In the genomic region with DNA sequence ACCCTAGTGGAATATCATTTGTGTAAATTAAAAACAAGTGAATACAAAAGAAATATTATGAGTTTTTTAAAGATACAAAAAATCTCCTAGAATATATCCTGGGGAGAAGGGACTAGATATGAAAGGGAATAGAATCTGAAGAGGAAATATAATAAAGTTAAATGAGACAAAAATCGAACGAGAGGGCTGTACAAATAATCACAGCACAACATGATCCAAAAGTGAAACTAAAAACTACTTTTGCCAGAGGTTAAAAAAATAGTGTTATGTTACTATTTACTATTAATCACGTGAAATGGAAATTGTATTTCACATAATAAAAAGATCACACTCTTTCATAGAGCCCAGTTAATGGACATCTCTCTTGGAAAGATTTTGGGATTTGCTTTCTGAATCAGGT, we compare ENCODE assay signal across 9 cellular contexts. TPM values are rescaled to one million over a fixed set of nuclear protein-coding genes. Genes with fewer than 3 reads are reported as not detected.
DNase-seq lines count a peak whose midpoint lies in the region; ATAC-seq, FAIRE-seq and TF ChIP-seq lines count a peak whose summit lies in the region.
"Had no signal": no experiment of that assay in that cellular context is flagged by ENCODE, and none has a peak within 500 bp of the region (broad histone marks: within the 10 kb centered on the region; RNA-seq: fewer than 3 reads in every experiment).

No MANE protein-coding gene starts in this region.

- no peak for FAIRE-seq in GM12878 (lab: Jason Lieb, UNC)

- H4K20me1 ChIP-seq in GM12878 (ENCODE audit: control insufficient read depth, insufficient read depth) = no peaks in the 10 kb centered on the region

- no peaks in the 10 kb centered on the region for H3K9me3 ChIP-seq in CD4-positive, alpha-beta T cell (ENCODE audit: control insufficient read depth, low read length)
- H3K9me3 ChIP-seq in GM12878 (replicated peaks; ENCODE audit: control insufficient read depth, insufficient read depth, low read length) = no peaks in the 10 kb centered on the region; the same call in 2 of the 3 replicates
- H3K9me3 ChIP-seq in ovary = no peaks in the 10 kb centered on the region

- intact Hi-C loops in CD4-positive, alpha-beta T cell (cut with DNase I, micrococcal nuclease) = loop anchor here in 1 of 2 experiments (2.0 kb wide), 1 partner anchor 29 kb away; the partner anchor contains the start of genes CGGBP1 and ZNF654
- intact Hi-C loops in GM12878 (cut with micrococcal nuclease; ENCODE audit: unreplicated experiment) = no loop called here
- intact Hi-C loops in ovary (cut with DNase I) = no loop called here

- TF ChIP-seq RAD21 in GM12878 (IDR thresholded peaks at IDR 0.05; ENCODE audit: insufficient read depth, low read depth, low read length) = no peak

- H3K27me3 ChIP-seq in CD4-positive, alpha-beta T cell (ENCODE audit: control insufficient read depth, insufficient read depth, low read length) = no peaks in the 10 kb centered on the region
- H3K27me3 ChIP-seq in GM12878 (replicated peaks in 1 of 2; ENCODE audit: control insufficient read depth in 2 of 2, insufficient read depth in 2 of 2, low read length in 1 of 2) = no peaks in the 10 kb centered on the region; a peak in 1 of 4 replicates
- H3K27me3 ChIP-seq in ovary = no peaks in the 10 kb centered on the region

- RAD21 ChIA-PET in GM12878 (lab: Charles Lee; ENCODE audit: unreplicated experiment) = interaction anchor here (1.4 to 2.5 kb wide), 2 partner anchors 29 to 83 kb away, joined by 3 to 12 read pairs; partner anchors contain the start of genes CGGBP1 and ZNF654

- H3K4me1 Mint-ChIP-seq in CD4-positive, alpha-beta T cell (ENCODE audit: low read depth) = peaks cover 48% of the 10 kb centered on the region
- peaks cover 32% of the 10 kb centered on the region for H3K4me1 Mint-ChIP-seq in HFFc6 (ENCODE audit: low read depth)
- peaks cover 5 to 34% (median 31%) of the 10 kb centered on the region in 4 donors for H3K4me1 Mint-ChIP-seq in naive thymus-derived CD8-positive, alpha-beta T cell

- H3K4me3 Mint-ChIP-seq in CD4-positive, alpha-beta T cell = peak overlapping the region; percentile 81
- peak overlapping the region; percentile 1; the same call in 1 of the 2 replicates for H3K4me3 Mint-ChIP-seq in HFFc6
- H3K4me3 Mint-ChIP-seq in naive thymus-derived CD8-positive, alpha-beta T cell = peak overlapping the region; percentile 9 to 70 (median 57)
- H3K4me3 Mint-ChIP-seq: activated naive CD4-positive, alpha-beta T cell treated with anti-CD3 and anti-CD28 coated beads for 36 hours had no signal

- H3K27ac ChIP-seq in CD4-positive, alpha-beta T cell (ENCODE audit: low read depth, low read length) = no peak overlapping the region
- H3K27ac ChIP-seq in GM12878 (ENCODE audit: control insufficient read depth, insufficient read depth) (no peak overlapping the region), ovary (no peak overlapping the region)
- H3K27ac ChIP-seq: RWPE1 had no signal

- TF ChIP-seq EP300 in GM12878 (IDR thresholded peaks at IDR 0.05; ENCODE audit: borderline replicate concordance in 1 of 2, control insufficient read depth in 1 of 2, low read depth in 2 of 2, low read length in 2 of 2) = no peak
- no peak for TF ChIP-seq EP300 in ovary (IDR thresholded peaks at IDR 0.05)

- CTCF ChIA-PET in CD4-positive, alpha-beta T cell (lab: Charles Lee) = no interaction called here
- CTCF ChIA-PET in GM12878 (lab: Yijun Ruan, JAX) = interaction anchor here (0.7 to 1.5 kb wide), 3 partner anchors 10 to 83 kb away, joined by 3 to 7 read pairs (median 3); no protein-coding TSS in a partner anchor

- H3K9me3 Mint-ChIP-seq in CD4-positive, alpha-beta T cell = no peaks in the 10 kb centered on the region
- peaks cover 5% of the 10 kb centered on the region; the same call in 1 of the 2 replicates for H3K9me3 Mint-ChIP-seq in HFFc6
- no peaks in the 10 kb centered on the region for H3K9me3 Mint-ChIP-seq in naive thymus-derived CD8-positive, alpha-beta T cell
- H3K9me3 Mint-ChIP-seq: activated naive CD4-positive, alpha-beta T cell treated with anti-CD3 and anti-CD28 coated beads for 36 hours had no signal

- peak overlapping the region; percentile 58 for H3K27ac Mint-ChIP-seq in CD4-positive, alpha-beta T cell
- H3K27ac Mint-ChIP-seq in HFFc6 = no peak overlapping the region
- H3K27ac Mint-ChIP-seq in naive thymus-derived CD8-positive, alpha-beta T cell = peak overlapping the region in 7 of 10 donors; percentile 9 to 71 (median 55)
- H3K27ac Mint-ChIP-seq: activated naive CD4-positive, alpha-beta T cell treated with anti-CD3 and anti-CD28 coated beads for 36 hours had no signal

- H3K36me3 Mint-ChIP-seq in CD4-positive, alpha-beta T cell (ENCODE audit: low read depth) = no peaks in the 10 kb centered on the region
- no peaks in the 10 kb centered on the region for H3K36me3 Mint-ChIP-seq in HFFc6 (ENCODE audit: low read depth)
- no peaks in the 10 kb centered on the region for H3K36me3 Mint-ChIP-seq in naive thymus-derived CD8-positive, alpha-beta T cell

- H3K4me1 ChIP-seq in GM12878 (ENCODE audit: control insufficient read depth, insufficient read depth, low read length) (no peaks in the 10 kb centered on the region), ovary (ENCODE audit: insufficient read depth) (no peaks in the 10 kb centered on the region)

- no peaks in the 10 kb centered on the region for H3K27me3 Mint-ChIP-seq in CD4-positive, alpha-beta T cell
- peaks cover 9% of the 10 kb centered on the region for H3K27me3 Mint-ChIP-seq in HFFc6 (ENCODE audit: insufficient read depth)
- no peaks in the 10 kb centered on the region for H3K27me3 Mint-ChIP-seq in naive thymus-derived CD8-positive, alpha-beta T cell

- no peak overlapping the region for H3K4me3 ChIP-seq in GM12878
- no peak overlapping the region for H3K4me3 ChIP-seq in ovary

- BruUV-seq in GM12878 (replicated peaks; lab: Mats Ljungman, UMichigan) = no TSS peak

- DNase-seq in CD4-positive, alpha-beta T cell = no peak
- DNase-seq in HFFc6 = no peak
- no peak for DNase-seq in GM12878 (ENCODE audit: low read depth, low spot score)
- DNase-seq in naive thymus-derived CD8-positive, alpha-beta T cell = no peak
- DNase-seq in SIG-M5 treated with dmso at 0.1 percent for 504 hours (lab: John Stamatoyannopoulos, UW; ENCODE audit: unreplicated experiment) = no peak
- no peak for DNase-seq in ovary
- DNase-seq: activated naive CD4-positive, alpha-beta T cell treated with anti-CD3 and anti-CD28 coated beads for 36 hours had no signal

- ATAC-seq in CD4-positive, alpha-beta T cell (ENCODE audit: poor library complexity) = no peak
- ATAC-seq in GM12878 (no peak), GM21528 (IDR thresholded peaks at IDR 0.05; ENCODE audit: low FRiP score, unreplicated experiment) (no peak)
- no peak for ATAC-seq in naive thymus-derived CD8-positive, alpha-beta T cell

- H3K9ac ChIP-seq in GM12878 (ENCODE audit: control insufficient read depth, insufficient read depth, low read length) = no peak overlapping the region

- in situ Hi-C loops in GM12878 (cut with MboI) = no loop called here

- WGBS in GM12878 (ENCODE audit: insufficient coverage, insufficient replicate concordance, low lambda C conversion rate, missing lambda C conversion rate) = 54% methylated on average over 3 of the region's 3 CpGs
- WGBS in ovary, 3 donors = 56 to 67% (median 59%) methylated on average over 3 of the region's 3 CpGs

- POLR2A ChIA-PET in CD4-positive, alpha-beta T cell (lab: Charles Lee) = interaction anchor here (0.6 to 3.6 kb wide), 3 partner anchors 29 to 139 kb away, joined by 4 to 22 read pairs (median 22); partner anchors contain the start of genes C3orf38, CGGBP1 and ZNF654
- POLR2A ChIA-PET in GM12878 (lab: Charles Lee) = no interaction called here
- POLR2A ChIA-PET in naive thymus-derived CD8-positive, alpha-beta T cell (lab: Charles Lee) = interaction anchor here (1.8 to 2.7 kb wide), 2 partner anchors 29 kb away, joined by 4 to 27 read pairs; partner anchors contain the start of genes CGGBP1 and ZNF654

- TF ChIP-seq CTCF in CD4-positive, alpha-beta T cell (IDR thresholded peaks at IDR 0.05) = no peak
- TF ChIP-seq CTCF in HFFc6 (IDR thresholded peaks at IDR 0.05) = no peak
- no peak for TF ChIP-seq CTCF in GM12878 (IDR thresholded peaks at IDR 0.05 in 2 of 3, conservative IDR thresholded peaks at IDR 0.05 in 1 of 3; ENCODE audit: control insufficient read depth in 2 of 3, extremely low read depth in 1 of 3, insufficient read depth in 1 of 3, low read depth in 3 of 3, low read length in 3 of 3)
- TF ChIP-seq CTCF in ovary (IDR thresholded peaks at IDR 0.05) = no peak

- peak overlapping the region; percentile 31 for H2AFZ ChIP-seq in GM12878 (ENCODE audit: control insufficient read depth, low read depth, low read length)

- H3K36me3 ChIP-seq in GM12878 (ENCODE audit: control insufficient read depth in 2 of 2, insufficient read depth in 2 of 2, low read length in 1 of 2) (no peaks in the 10 kb centered on the region), ovary (no peaks in the 10 kb centered on the region)

- peak overlapping the region; percentile 5; the same call in 1 of the 2 replicates for H3K4me2 ChIP-seq in GM12878 (ENCODE audit: control insufficient read depth, insufficient read depth)

- SMC1A ChIA-PET in GM12878 (lab: Charles Lee; ENCODE audit: uncharacterized antibody, unreplicated experiment) = interaction anchor here (1.0 to 1.5 kb wide), 3 partner anchors 10 to 16 kb away, joined by 3 to 4 read pairs (median 4); no protein-coding TSS in a partner anchor

- no peaks in the 10 kb centered on the region for H3K79me2 ChIP-seq in GM12878 (ENCODE audit: control insufficient read depth, insufficient read depth, low read length)

- TF ChIP-seq POLR2A in GM12878 (IDR thresholded peaks at IDR 0.05; ENCODE audit: low read depth, low read length) (no peak), ovary (IDR thresholded peaks at IDR 0.05) (no peak)

RNA-seq across cellular contexts. Expression of gene CGGBP1, which starts 28.6 kb away (rescaled TPM):
- total RNA-seq in CD4-positive, alpha-beta T cell = 10 to 100 TPM; 88.7 to 89.7 TPM
- 10 to 100 TPM; 54.7 to 75.0 (median 60.9) TPM for total RNA-seq in HFFc6 (2021; fragmentation: NEBNext Ultra II Directional; extraction: Animal tissue kit (Norgen Biotek cat#: 25700))
- total RNA-seq in GM12878 (2013; cell fraction: nucleolus; rRNA removed) = 108 and 113 TPM in 2 replicates
- 30.3 and 41.3 TPM in 2 replicates for total RNA-seq in GM12878 (2014; rRNA removed)
- total RNA-seq in GM12878 (2014; rRNA removed; fragmentation: Illumina TruSeq; extraction: Trizol) = 45.3 and 53.3 TPM in 2 replicates
- total RNA-seq in GM12878 (2021) = 55.9 and 56.8 TPM in 2 replicates
- polyA plus RNA-seq in GM12878 (2011; ENCODE audit: low read depth) = 24.4 TPM
- 75.8 and 96.1 TPM in 2 replicates for polyA plus RNA-seq in GM12878 (2011; rRNA removed)
- polyA plus RNA-seq in GM12878 (2011; cell fraction: cytosol; rRNA removed) = 34.6 and 39.3 TPM in 2 replicates
- 62.9 and 83.0 TPM in 2 replicates for polyA plus RNA-seq in GM12878 (2011; cell fraction: nucleus; rRNA removed)
- polyA plus RNA-seq in GM12878 (2012) = 30.2 and 42.1 TPM in 2 replicates
- polyA plus RNA-seq in GM12878 (2014; fragmentation: Illumina TruSeq; extraction: Trizol) = 55.6 and 64.2 TPM in 2 replicates
- polyA plus RNA-seq in GM12878 (2014; fragmentation: Nextera tagmentation; extraction: Ambion mirVana) = 10 to 100 TPM; 27.8 to 30.0 TPM
- 33.7 and 43.4 TPM in 2 replicates for polyA plus RNA-seq in GM12878 (2014; rRNA removed)
- polyA plus RNA-seq in GM12878 (2016; fragmentation: Nextera tagmentation; extraction: Ambion mirVana) = 10 to 100 TPM; 59.2 to 65.5 TPM
- 65.3 and 72.8 TPM in 2 replicates for polyA minus RNA-seq in GM12878 (2011; rRNA and poly(A)+ RNA removed)
- polyA minus RNA-seq in GM12878 (2011; cell fraction: cytosol; rRNA and poly(A)+ RNA removed) = 14.2 and 22.1 TPM in 2 replicates
- polyA minus RNA-seq in GM12878 (2011; cell fraction: nucleus; rRNA and poly(A)+ RNA removed) = 33.4 and 36.2 TPM in 2 replicates
- total RNA-seq in naive thymus-derived CD8-positive, alpha-beta T cell = 100 to 1,000 TPM; 151 to 153 TPM
- polyA plus RNA-seq in naive thymus-derived CD8-positive, alpha-beta T cell = 10 to 100 TPM; 85.8 to 97.2 (median 92.1) TPM
- total RNA-seq in ovary = 10 to 100 TPM; 50.3 to 90.1 (median 66.9) TPM
- 10 to 100 TPM; 42.0 to 57.5 TPM for polyA plus RNA-seq in ovary

RNA-seq across cellular contexts. Expression of gene ZNF654, which starts 28.9 kb away (rescaled TPM):
- 1 to 10 TPM; 6.5 to 7.6 TPM for total RNA-seq in CD4-positive, alpha-beta T cell
- total RNA-seq in HFFc6 (2021; fragmentation: NEBNext Ultra II Directional; extraction: Animal tissue kit (Norgen Biotek cat#: 25700)) = 10 to 100 TPM; 11.5 to 15.5 (median 14.4) TPM
- total RNA-seq in GM12878 (2013; cell fraction: nucleolus; rRNA removed) = 70.4 and 70.8 TPM in 2 replicates
- total RNA-seq in GM12878 (2014; rRNA removed) (8.9 and 9.1 TPM in 2 replicates), GM12878 (2014; rRNA removed; fragmentation: Illumina TruSeq; extraction: Trizol) (10.5 and 11.4 TPM in 2 replicates), GM12878 (2021) (10.3 and 12.1 TPM in 2 replicates), ovary (10 to 100 TPM; 11.3 to 22.0 (median 15.2) TPM)
- polyA plus RNA-seq in GM12878 (2011; ENCODE audit: low read depth) = 3.5 TPM
- polyA plus RNA-seq in GM12878 (2011; rRNA removed) (14.2 and 24.8 TPM in 2 replicates), GM12878 (2014; fragmentation: Illumina TruSeq; extraction: Trizol) (9.6 and 11.2 TPM in 2 replicates), GM12878 (2014; fragmentation: Nextera tagmentation; extraction: Ambion mirVana) (1 to 10 TPM; 2.7 to 2.8 TPM), GM12878 (2014; rRNA removed) (2.8 and 4.0 TPM in 2 replicates), GM12878 (2016; fragmentation: Nextera tagmentation; extraction: Ambion mirVana) (10 to 100 TPM; 12.9 to 14.1 TPM), ovary (1 to 10 TPM; 5.2 to 7.6 TPM)
- 3.3 and 8.6 TPM in 2 replicates for polyA plus RNA-seq in GM12878 (2011; cell fraction: cytosol; rRNA removed)
- 14.3 and 16.9 TPM in 2 replicates for polyA plus RNA-seq in GM12878 (2011; cell fraction: nucleus; rRNA removed)
- polyA plus RNA-seq in GM12878 (2012) = 5.9 and 12.7 TPM in 2 replicates
- 12.5 and 13.4 TPM in 2 replicates for polyA minus RNA-seq in GM12878 (2011; rRNA and poly(A)+ RNA removed)
- 7.9 and 9.0 TPM in 2 replicates for polyA minus RNA-seq in GM12878 (2011; cell fraction: cytosol; rRNA and poly(A)+ RNA removed)
- 20.7 and 26.8 TPM in 2 replicates for polyA minus RNA-seq in GM12878 (2011; cell fraction: nucleus; rRNA and poly(A)+ RNA removed)
- total RNA-seq in naive thymus-derived CD8-positive, alpha-beta T cell = 10 to 100 TPM; 23.1 to 24.7 TPM
- polyA plus RNA-seq in naive thymus-derived CD8-positive, alpha-beta T cell = 10 to 100 TPM; 11.1 to 13.9 (median 11.2) TPM

Comparison
In these comparisons a context has a peak if more than half of its experiments do, and no peak if none do; other contexts are left out.
1. H3K4me3 Mint-ChIP-seq: peak in every context shown above with its lines; median percentile 81 in CD4-positive, alpha-beta T cell; 57 in naive thymus-derived CD8-positive, alpha-beta T cell; 1 in HFFc6.